Comparison of ENCODE assay signal across 9 cellular contexts in genomic region chr7:22121702-22122474, GRCh38.
DNase-seq lines count a peak whose midpoint lies in the region; ATAC-seq and TF ChIP-seq lines count a peak whose summit lies in the region.
"Had no signal": no experiment of that assay in that cellular context is flagged by ENCODE, and none has a peak within 500 bp of the region (broad histone marks: within the 10 kb centered on the region; RNA-seq: fewer than 3 reads in every experiment).

No MANE protein-coding gene starts in this region.

- H3K79me2 ChIP-seq in GM23248 (ENCODE audit: insufficient read depth) (no peaks in the 10 kb centered on the region), OCI-LY7 (ENCODE audit: insufficient read depth, low read depth, low read length) (no peaks in the 10 kb centered on the region)

- H3K4me3 ChIP-seq in BLaER1 (no peak overlapping the region), GM23248 (no peak overlapping the region), choroid plexus epithelial cell (ENCODE audit: low read depth, low read length) (no peak overlapping the region), right lobe of liver (no peak overlapping the region), OCI-LY7 (ENCODE audit: low read depth, low read length, poor library complexity, severe bottlenecking) (no peak overlapping the region), MG63 (no peak overlapping the region), lower leg skin (ENCODE audit: low read depth, poor library complexity, severe bottlenecking) (no peak overlapping the region)

- no TSS peak for BruUV-seq in OCI-LY7 (replicated peaks; lab: Mats Ljungman, UMichigan)

- CTCF ChIA-PET in OCI-LY7 (lab: Charles Lee; ENCODE audit: unreplicated experiment), result no interaction called here

- no peak overlapping the region for H3K27ac ChIP-seq in BLaER1
- no peak overlapping the region for H3K27ac ChIP-seq in GM23248
- H3K27ac ChIP-seq in right lobe of liver, result peak overlapping the region; percentile 14 to 43 (median 22)
- H3K27ac ChIP-seq in OCI-LY7 (ENCODE audit: low read depth, low read length, poor library complexity, severe bottlenecking), result no peak overlapping the region

- POLR2A ChIA-PET in OCI-LY7 (lab: Charles Lee), result no interaction called here

- H2AFZ ChIP-seq in GM23248, result peak overlapping the region; percentile 38
- H2AFZ ChIP-seq in OCI-LY7 (ENCODE audit: low read length), result no peak overlapping the region

- no peak overlapping the region for H3K9ac ChIP-seq in BLaER1
- H3K9ac ChIP-seq in GM23248, result no peak overlapping the region

- 37 to 44% methylated on average over 8 of the region's 8 CpGs for WGBS in GM23248 (ENCODE audit: low coverage in 1 of 2, low lambda C conversion rate in 2 of 2, missing lambda C conversion rate in 2 of 2), 2 experiments
- WGBS in right lobe of liver (ENCODE audit: insufficient coverage, low coverage, low lambda C conversion rate, missing lambda C conversion rate), result 41% methylated on average over 4 of the region's 8 CpGs
- 35 to 51% methylated on average over 8 of the region's 8 CpGs for WGBS in lower leg skin, 2 donors

- H3K4me1 ChIP-seq in BLaER1 (peaks cover 29% of the 10 kb centered on the region), GM23248 (ENCODE audit: insufficient read depth) (no peaks in the 10 kb centered on the region), right lobe of liver (no peaks in the 10 kb centered on the region), OCI-LY7 (ENCODE audit: insufficient read depth, low read length, poor library complexity, severe bottlenecking) (no peaks in the 10 kb centered on the region)

- peak; percentile 50 for DNase-seq in GM23248
- peak; percentile 65 for DNase-seq in choroid plexus epithelial cell (ENCODE audit: low read depth)
- DNase-seq in right lobe of liver, result no peak
- DNase-seq in OCI-LY7 (ENCODE audit: low spot score), result no peak
- DNase-seq in MG63, result no peak
- DNase-seq in cerebellar nuclear complex (lab: John Stamatoyannopoulos, UW), result no peak
- no peak for DNase-seq in lower leg skin (ENCODE audit: low spot score in 2 of 2)
- DNase-seq: DMS 273 treated with DMSO at 0.1 percent for 48 hours had no signal

- no peaks in the 10 kb centered on the region for H3K9me2 ChIP-seq in GM23248 (ENCODE audit: insufficient read depth)
- H3K9me2 ChIP-seq in OCI-LY7 (ENCODE audit: insufficient read depth, low read length), result no peaks in the 10 kb centered on the region

- no peaks in the 10 kb centered on the region for H4K20me1 ChIP-seq in BLaER1
- no peaks in the 10 kb centered on the region for H4K20me1 ChIP-seq in GM23248 (ENCODE audit: insufficient read depth)
- H4K20me1 ChIP-seq in OCI-LY7 (ENCODE audit: insufficient read depth, low read length), result no peaks in the 10 kb centered on the region

- no peaks in the 10 kb centered on the region for H3K9me3 ChIP-seq in BLaER1
- H3K9me3 ChIP-seq in GM23248 (ENCODE audit: low read depth), result no peaks in the 10 kb centered on the region
- H3K9me3 ChIP-seq in right lobe of liver, result no peaks in the 10 kb centered on the region
- no peaks in the 10 kb centered on the region for H3K9me3 ChIP-seq in OCI-LY7 (ENCODE audit: low read length)
- no peaks in the 10 kb centered on the region for H3K9me3 ChIP-seq in MG63

- TF ChIP-seq POLR2A in right lobe of liver (IDR thresholded peaks at IDR 0.05), result no peak
- no peak for TF ChIP-seq POLR2A in lower leg skin (IDR thresholded peaks at IDR 0.05)

- H3K27me3 ChIP-seq in BLaER1 (no peaks in the 10 kb centered on the region), GM23248 (replicated peaks; ENCODE audit: insufficient read depth) (no peaks in the 10 kb centered on the region), right lobe of liver (no peaks in the 10 kb centered on the region), MG63 (no peaks in the 10 kb centered on the region)

- peak; percentile 58 to 78 (median 72) for ATAC-seq in right lobe of liver

- no peaks in the 10 kb centered on the region for H3F3A ChIP-seq in GM23248 (ENCODE audit: insufficient read depth)

- H3K36me3 ChIP-seq in BLaER1, result peaks cover 75% of the 10 kb centered on the region
- no peaks in the 10 kb centered on the region for H3K36me3 ChIP-seq in GM23248 (ENCODE audit: low read depth)
- H3K36me3 ChIP-seq in right lobe of liver, result peaks cover 0 to 13% (median 7%) of the 10 kb centered on the region in 4 donors
- H3K36me3 ChIP-seq in OCI-LY7 (ENCODE audit: insufficient read depth, low read length), result peaks cover 96% of the 10 kb centered on the region
- H3K36me3 ChIP-seq in MG63, result no peaks in the 10 kb centered on the region

- H3K4me2 ChIP-seq in BLaER1 (peak overlapping the region; percentile 20), GM23248 (ENCODE audit: unreplicated experiment) (no peak overlapping the region), OCI-LY7 (ENCODE audit: low read length) (no peak overlapping the region)

- in situ Hi-C loops in GM23248 (cut with MboI), result loop anchor here (25.0 kb wide), 1 partner anchor 165 kb away; no protein-coding TSS in a partner anchor

- intact Hi-C loops in right lobe of liver (cut with DNase I), result no loop called here
- intact Hi-C loops in OCI-LY7 (cut with micrococcal nuclease; ENCODE audit: unreplicated experiment), result no loop called here
- intact Hi-C loops in lower leg skin (cut with DNase I; ENCODE audit: low total_unique reads), result no loop called here

- TF ChIP-seq CTCF in choroid plexus epithelial cell (conservative IDR thresholded peaks at IDR 0.05; ENCODE audit: low read depth, low read length), result no peak
- no peak for TF ChIP-seq CTCF in right lobe of liver (IDR thresholded peaks at IDR 0.05)
- TF ChIP-seq CTCF in OCI-LY7 (conservative IDR thresholded peaks at IDR 0.05; ENCODE audit: low read length), result no peak
- no peak for TF ChIP-seq CTCF in lower leg skin (IDR thresholded peaks at IDR 0.05)

Comparison
In these comparisons a context has a peak if more than half of its experiments do, and no peak if none do; other contexts are left out.
1. H3K27ac ChIP-seq: peak in right lobe of liver (3 of 3); none in BLaER1 (single experiment), GM23248 (single experiment) and OCI-LY7 (single experiment).
2. DNase-seq: peak in GM23248 (single experiment) and choroid plexus epithelial cell (single experiment); none in right lobe of liver (0 of 3), OCI-LY7 (single experiment), MG63 (single experiment), cerebellar nuclear complex (0 of 2) and lower leg skin (0 of 2).